13 cellular contexts compared by ENCODE assay signal in genomic region chr7:47280114-47280513, GRCh38.
A peak's percentile ranks its signal among the peaks of the same experiment; 100 is the strongest.
DNase-seq lines count a peak whose midpoint lies in the region; ATAC-seq and TF ChIP-seq lines count a peak whose summit lies in the region.
"Had no signal": no experiment of that assay in that cellular context is flagged by ENCODE, and none has a peak within 500 bp of the region (broad histone marks: within the 10 kb centered on the region; RNA-seq: fewer than 3 reads in every experiment).

No MANE protein-coding gene starts in this region.

- peaks cover 7 to 13% (median 9%) of the 10 kb centered on the region in 3 donors for H3K4me1 Mint-ChIP-seq in IgD-negative memory B cell
- H3K4me1 Mint-ChIP-seq in endothelial cell (ENCODE audit: unreplicated experiment) = no peaks in the 10 kb centered on the region
- H3K4me1 Mint-ChIP-seq: GM23338 had no signal

- H3K36me3 ChIP-seq in BLaER1 treated with 17β-estradiol and CSF1 and Interleukin-3, amounts not matched to agents 10 nM and 100 nM = peaks cover 34 to 100% (median 83%) of the 10 kb centered on the region in 11 experiments
- peaks cover 32% of the 10 kb centered on the region for H3K36me3 ChIP-seq in HAP-1 (replicated peaks)

- H3K4me1 ChIP-seq in BLaER1 treated with 17β-estradiol and CSF1 and Interleukin-3, amounts not matched to agents 10 nM and 100 nM = peaks cover 0 to 19% (median 15%) of the 10 kb centered on the region in 10 experiments; a peak in 16 of 20 replicates
- H3K4me1 ChIP-seq in HAP-1 (no peaks in the 10 kb centered on the region), right cardiac atrium (ENCODE audit: control insufficient read depth, insufficient read depth, low read length) (no peaks in the 10 kb centered on the region)

- no peaks in the 10 kb centered on the region for H3K27me3 Mint-ChIP-seq in IgD-negative memory B cell
- no peaks in the 10 kb centered on the region for H3K27me3 Mint-ChIP-seq in endothelial cell (ENCODE audit: unreplicated experiment)

- H3K36me3 Mint-ChIP-seq in IgD-negative memory B cell = peaks cover 18% of the 10 kb centered on the region
- peaks cover 4% of the 10 kb centered on the region for H3K36me3 Mint-ChIP-seq in endothelial cell (ENCODE audit: low read depth, unreplicated experiment)

- H3K27ac Mint-ChIP-seq in IgD-negative memory B cell (peak overlapping the region in 1 of 3 donors; percentile 28), endothelial cell (ENCODE audit: unreplicated experiment) (peak overlapping the region; percentile 14)
- H3K27ac Mint-ChIP-seq: GM23338, HFFc6 had no signal

- no peak for TF ChIP-seq CTCF in endothelial cell (IDR thresholded peaks at IDR 0.05; ENCODE audit: unreplicated experiment)

- peak overlapping the region in 8 of 11 experiments; percentile 43 to 64 (median 50); a peak in 16 of 22 replicates for H3K4me2 ChIP-seq in BLaER1 treated with 17β-estradiol and CSF1 and Interleukin-3, amounts not matched to agents 10 nM and 100 nM
- H3K4me2 ChIP-seq: GM23338 had no signal

- DNase-seq in endothelial cell (ENCODE audit: low spot score) (no peak), NCI-H2196 treated with DMSO at 0.1 percent for 48 hours (lab: John Stamatoyannopoulos, UW; ENCODE audit: unreplicated experiment) (no peak), HAP-1 (ENCODE audit: low spot score in 2 of 2) (no peak), right cardiac atrium (no peak)
- DNase-seq: ACHN, HCEC 1CT, HFFc6 had no signal

- peak overlapping the region in 3 of 4 donors; percentile 8 to 79 (median 73) for H3K4me3 Mint-ChIP-seq in IgD-negative memory B cell
- no peak overlapping the region for H3K4me3 Mint-ChIP-seq in endothelial cell (ENCODE audit: unreplicated experiment)
- H3K4me3 Mint-ChIP-seq: GM23338, HFFc6 had no signal

- intact Hi-C loops in right cardiac atrium (cut with DNase I) = loop anchor here in 1 of 4 donors (10.0 kb wide), 1 partner anchor 105 kb away; no protein-coding TSS in a partner anchor

- H3K27me3 ChIP-seq in BLaER1 treated with 17β-estradiol and CSF1 and Interleukin-3, amounts not matched to agents 10 nM and 100 nM = no peaks in the 10 kb centered on the region
- no peaks in the 10 kb centered on the region for H3K27me3 ChIP-seq in HAP-1 (ENCODE audit: low read depth)
- no peaks in the 10 kb centered on the region for H3K27me3 ChIP-seq in right cardiac atrium (ENCODE audit: control insufficient read depth, insufficient read depth)

- ATAC-seq in GM18868 (IDR thresholded peaks at IDR 0.05; ENCODE audit: unreplicated experiment) = no peak
- no peak for ATAC-seq in right cardiac atrium
- ATAC-seq: GM12878, GM23338, HepG2 had no signal

- H3K9me3 Mint-ChIP-seq in IgD-negative memory B cell (no peaks in the 10 kb centered on the region), endothelial cell (ENCODE audit: unreplicated experiment) (no peaks in the 10 kb centered on the region)
- H3K9me3 Mint-ChIP-seq: GM23338, HFFc6 had no signal

- no peak overlapping the region for H3K9ac ChIP-seq in BLaER1 treated with 17β-estradiol and CSF1 and Interleukin-3, amounts not matched to agents 10 nM and 100 nM

- 89% methylated on average over 4 of the region's 4 CpGs for WGBS in right cardiac atrium

- peaks cover 0 to 100% (median 0%) of the 10 kb centered on the region in 11 experiments; a peak in 6 of 22 replicates for H4K20me1 ChIP-seq in BLaER1 treated with 17β-estradiol and CSF1 and Interleukin-3, amounts not matched to agents 10 nM and 100 nM

- H3K27ac ChIP-seq in BLaER1 treated with 17β-estradiol and CSF1 and Interleukin-3, amounts not matched to agents 10 nM and 100 nM = peak overlapping the region in 2 of 11 experiments; percentile 27 to 55; a peak in 3 of 22 replicates
- no peak overlapping the region for H3K27ac ChIP-seq in right cardiac atrium (ENCODE audit: low read length)

- in situ Hi-C loops in HAP-1 (cut with MboI; ENCODE audit: low sequenced_read_pairs) = no loop called here

- H3K4me3 ChIP-seq in BLaER1 treated with 17β-estradiol and CSF1 and Interleukin-3, amounts not matched to agents 10 nM and 100 nM = no peak overlapping the region
- H3K4me3 ChIP-seq in HAP-1 (no peak overlapping the region), right cardiac atrium (ENCODE audit: low read length) (no peak overlapping the region)
- H3K4me3 ChIP-seq: GM12878, GM23338 had no signal

- peaks cover 0 to 10% (median 5%) of the 10 kb centered on the region in 11 experiments; a peak in 18 of 22 replicates for H3K9me3 ChIP-seq in BLaER1 treated with 17β-estradiol and CSF1 and Interleukin-3, amounts not matched to agents 10 nM and 100 nM (replicated peaks in 1 of 11)
- H3K9me3 ChIP-seq in HAP-1 = no peaks in the 10 kb centered on the region
- no peaks in the 10 kb centered on the region for H3K9me3 ChIP-seq in right cardiac atrium (ENCODE audit: control insufficient read depth, low read length)
